In genomic region chr19:48874309-48875135, GRCh38 we compare ENCODE assay signal across 6 cellular contexts. TPM values are rescaled to one million over a fixed set of nuclear protein-coding genes. Genes with fewer than 3 reads are reported as not detected.
A peak's percentile ranks its signal among the peaks of the same experiment; 100 is the strongest.
DNase-seq lines count a peak whose midpoint lies in the region; ATAC-seq and TF ChIP-seq lines count a peak whose summit lies in the region.

No MANE protein-coding gene starts in this region.

- no peak for TF ChIP-seq CTCF in right lobe of liver (IDR thresholded peaks at IDR 0.05)

- H3K4me1 ChIP-seq in right lobe of liver, result peaks cover 0 to 25% (median 8%) of the 10 kb centered on the region in 4 donors

- 19% methylated on average over 15 of the region's 17 CpGs for WGBS in right lobe of liver (ENCODE audit: insufficient coverage, low coverage, low lambda C conversion rate, missing lambda C conversion rate)

- intact Hi-C loops in right lobe of liver (cut with DNase I), result no loop called here

- H3K36me3 ChIP-seq in right lobe of liver, result peaks cover 0 to 28% (median 6%) of the 10 kb centered on the region in 4 donors

- H3K9me3 ChIP-seq in right lobe of liver, result no peaks in the 10 kb centered on the region

- ATAC-seq in right lobe of liver (peak in 2 of 4 donors; percentile 3 to 26), HG02884 (IDR thresholded peaks at IDR 0.05; ENCODE audit: unreplicated experiment) (no peak)

- H3K27me3 ChIP-seq in right lobe of liver, result no peaks in the 10 kb centered on the region

- peak; percentile 45 for DNase-seq in activated CD4-positive, alpha-beta T cell treated with anti-CD3 and anti-CD28 coated beads, Interleukin-2, amount 50 U/mL, for 1 hour
- DNase-seq in activated CD4-positive, alpha-beta T cell treated with anti-CD3 and anti-CD28 coated beads for 1 hour, result no peak
- DNase-seq in activated T-helper 1 cell treated with Interleukin-2 at 50 U/mL for 16 hours (ENCODE audit: low read depth), result peak; percentile 28
- peak in 1 of 3 donors; percentile 42 for DNase-seq in right lobe of liver
- no peak for DNase-seq in SKM-1 (lab: John Stamatoyannopoulos, UW; ENCODE audit: unreplicated experiment)

- peak overlapping the region; percentile 73 to 95 (median 92) for H3K4me3 ChIP-seq in right lobe of liver

- no peak for TF ChIP-seq POLR2A in right lobe of liver (IDR thresholded peaks at IDR 0.05)

- H3K27ac ChIP-seq in right lobe of liver, result peak overlapping the region; percentile 99 to 100 (median 100)

RNA-seq across cellular contexts. Expression of gene PPP1R15A, which starts 2.3 kb away (rescaled TPM):
- 10 to 100 TPM in 4 of 6 experiments, 1 to 10 TPM in 2; 4.5 to 25.6 (median 12.2) TPM for total RNA-seq in right lobe of liver

RNA-seq across cellular contexts. Expression of gene PLEKHA4, which starts 6.1 kb away (rescaled TPM):
- 10 to 100 TPM in 4 of 6 experiments, 1 to 10 TPM in 2; 5.7 to 25.6 (median 12.0) TPM for total RNA-seq in right lobe of liver

RNA-seq across cellular contexts. Expression of gene TULP2, which starts 24.0 kb away (rescaled TPM):
- not detected for total RNA-seq in right lobe of liver

RNA-seq across cellular contexts. Expression of gene NUCB1, which starts 25.6 kb away (rescaled TPM):
- 100 to 1,000 TPM; 306 to 376 (median 349) TPM for total RNA-seq in right lobe of liver

RNA-seq across cellular contexts. Expression of gene HSD17B14, which starts 38.2 kb away (rescaled TPM):
- 10 to 100 TPM in 4 of 6 experiments, 1 to 10 TPM in 2; 3.5 to 78.0 (median 15.7) TPM for total RNA-seq in right lobe of liver

Comparison
In these comparisons a context has a peak if more than half of its experiments do, and no peak if none do; other contexts are left out.
1. DNase-seq: peak in activated CD4-positive, alpha-beta T cell treated with anti-CD3 and anti-CD28 coated beads, Interleukin-2, amount 50 U/mL, for 1 hour (single experiment) and activated T-helper 1 cell treated with Interleukin-2 at 50 U/mL for 16 hours (single experiment); none in activated CD4-positive, alpha-beta T cell treated with anti-CD3 and anti-CD28 coated beads for 1 hour (single experiment) and SKM-1 (single experiment).